8 cellular contexts compared by ENCODE assay signal in genomic region chr16:24504467-24505345, GRCh38. TPM values are rescaled to one million over a fixed set of nuclear protein-coding genes. Genes with fewer than 3 reads are reported as not detected.
DNase-seq lines count a peak whose midpoint lies in the region; ATAC-seq and TF ChIP-seq lines count a peak whose summit lies in the region.

No MANE protein-coding gene starts in this region.

- H3K27ac ChIP-seq in breast epithelium = no peak overlapping the region

- DNase-seq in CD14-positive monocyte (ENCODE audit: low spot score) = no peak
- DNase-seq in NCI-H2029 (lab: John Stamatoyannopoulos, UW) = peak; percentile 29
- no peak for DNase-seq in breast epithelium (ENCODE audit: low spot score in 2 of 2)
- peak; percentile 63 for DNase-seq in kidney glomerular epithelial cell (lab: John Stamatoyannopoulos, UW)
- peak; percentile 65 for DNase-seq in stimulated activated CD4-positive, alpha-beta T cell treated with anti-CD3 and anti-CD28 coated beads, Interleukin-4, amount 100 ng/mL, for 24 hours

- H3K9me3 ChIP-seq in breast epithelium = no peaks in the 10 kb centered on the region

- no peaks in the 10 kb centered on the region for H3K4me1 ChIP-seq in breast epithelium

- peaks cover 0 to 3% of the 10 kb centered on the region in 2 donors for H3K27me3 ChIP-seq in breast epithelium

- no peak for TF ChIP-seq POLR2A in breast epithelium (IDR thresholded peaks at IDR 0.05)

- H3K27me3 Mint-ChIP-seq in CD14-positive monocyte (ENCODE audit: low read depth in 3 of 3) = peaks cover 3 to 15% (median 11%) of the 10 kb centered on the region in 3 donors

- intact Hi-C loops in CD14-positive monocyte (cut with micrococcal nuclease) (loop anchor here (10.0 kb wide), 2 partner anchors 700 to 770 kb away; no protein-coding TSS in a partner anchor), breast epithelium (cut with DNase I; ENCODE audit: low total_unique reads) (no loop called here)

- TF ChIP-seq CTCF in CD14-positive monocyte (IDR thresholded peaks at IDR 0.05) = peak; percentile 82
- peak; percentile 64 for TF ChIP-seq CTCF in WI38 (IDR thresholded peaks at IDR 0.05; ENCODE audit: low read depth, low read length)
- TF ChIP-seq CTCF in breast epithelium (IDR thresholded peaks at IDR 0.05) = peak in 2 of 3 donors; percentile 41 to 48

- H3K4me1 Mint-ChIP-seq in CD14-positive monocyte = peaks cover 1% of the 10 kb centered on the region

- H3K9me3 Mint-ChIP-seq in CD14-positive monocyte = peaks cover 0 to 2% (median 0%) of the 10 kb centered on the region in 7 donors

- H3K27ac Mint-ChIP-seq in CD14-positive monocyte = no peak overlapping the region

- H3K4me3 ChIP-seq in WI38 (ENCODE audit: low read depth, low read length) (no peak overlapping the region), breast epithelium (no peak overlapping the region)

- H3K36me3 Mint-ChIP-seq in CD14-positive monocyte = no peaks in the 10 kb centered on the region

- ATAC-seq in GM21526 (IDR thresholded peaks at IDR 0.05; ENCODE audit: low FRiP score, unreplicated experiment) = peak; percentile 61
- ATAC-seq in HG03354 (IDR thresholded peaks at IDR 0.05; ENCODE audit: poor library complexity, severe bottlenecking, unreplicated experiment) = no peak

- H3K4me3 Mint-ChIP-seq in CD14-positive monocyte = no peak overlapping the region

- H3K36me3 ChIP-seq in breast epithelium = no peaks in the 10 kb centered on the region

RNA-seq across cellular contexts. Expression of gene RBBP6, which starts 34.7 kb away (rescaled TPM):
- 10 to 100 TPM; 13.2 to 20.1 TPM for polyA plus RNA-seq in CD14-positive monocyte
- 10 to 100 TPM; 54.7 to 90.7 (median 67.8) TPM for total RNA-seq in breast epithelium

Comparison
In these comparisons a context has a peak if more than half of its experiments do, and no peak if none do; other contexts are left out.
1. DNase-seq: peak in NCI-H2029 (single experiment), kidney glomerular epithelial cell (single experiment) and stimulated activated CD4-positive, alpha-beta T cell treated with anti-CD3 and anti-CD28 coated beads, Interleukin-4, amount 100 ng/mL, for 24 hours (single experiment); none in CD14-positive monocyte (single experiment) and breast epithelium (0 of 2).
2. Peak in every context shown above with its lines, with median percentiles within 50 percentile points of each other: CTCF ChIP-seq.